25 cellular contexts compared by ENCODE assay signal in genomic region chr3:10379161-10379560, GRCh38. TPM values are rescaled to one million over a fixed set of nuclear protein-coding genes. Genes with fewer than 3 reads are reported as not detected.
DNase-seq lines count a peak whose midpoint lies in the region; ATAC-seq and TF ChIP-seq lines count a peak whose summit lies in the region.
"Had no signal": no experiment of that assay in that cellular context is flagged by ENCODE, and none has a peak within 500 bp of the region (broad histone marks: within the 10 kb centered on the region; RNA-seq: fewer than 3 reads in every experiment).

No MANE protein-coding gene starts in this region.

- no peak for TF ChIP-seq POLR2A in IMR-90 (IDR thresholded peaks at IDR 0.05; ENCODE audit: low read depth, low read length)

- H2BK5ac ChIP-seq in IMR-90 (ENCODE audit: low read depth, low read length, poor library complexity, severe bottlenecking), result no peak overlapping the region

- no peak overlapping the region for H3K18ac ChIP-seq in IMR-90 (ENCODE audit: low read depth, low read length)

- no peak overlapping the region for H3K9ac ChIP-seq in IMR-90 (ENCODE audit: low read depth, low read length)
- H3K9ac ChIP-seq: KMS-11 had no signal

- no TSS peak for BruUV-seq in IMR-90 (replicated peaks; lab: Mats Ljungman, UMichigan)

- no peak overlapping the region for H3K56ac ChIP-seq in IMR-90 (ENCODE audit: extremely low read depth, insufficient read depth, low read length)

- H3K79me1 ChIP-seq in IMR-90 (ENCODE audit: low read depth in 1 of 2, low read length in 2 of 2), result no peaks in the 10 kb centered on the region

- H4K20me1 ChIP-seq in IMR-90 (ENCODE audit: insufficient read depth, low read length), result no peaks in the 10 kb centered on the region

- H2BK120ac ChIP-seq in IMR-90 (ENCODE audit: low read depth, low read length), result no peak overlapping the region

- H4K8ac ChIP-seq in IMR-90 (ENCODE audit: low read depth in 2 of 2, low read length in 2 of 2), result no peak overlapping the region

- H3K27ac ChIP-seq in IMR-90 (ENCODE audit: insufficient read depth, low read length) (no peak overlapping the region), SJCRH30 (no peak overlapping the region)
- H3K27ac ChIP-seq: KMS-11 had no signal

- no peak overlapping the region for H2BK20ac ChIP-seq in IMR-90 (ENCODE audit: low read depth, low read length)

- H3K4me2 ChIP-seq in IMR-90 (ENCODE audit: low read depth, low read length), result no peak overlapping the region
- H3K4me2 ChIP-seq: KMS-11 had no signal

- H2AFZ ChIP-seq in IMR-90 (replicated peaks; ENCODE audit: low read length, poor library complexity), result peak overlapping the region; percentile 51

- H3K4me1 ChIP-seq in IMR-90 (ENCODE audit: control insufficient read depth, insufficient read depth, low read length) (peaks cover 2% of the 10 kb centered on the region; the same call in 1 of the 2 replicates), SJCRH30 (no peaks in the 10 kb centered on the region)

- CTCF ChIA-PET in IMR-90 (lab: Yijun Ruan, JAX), result no interaction called here

- ATAC-seq in IMR-90 (ENCODE audit: low read depth) (no peak), left lobe of liver (no peak), GM21786 (IDR thresholded peaks at IDR 0.05; ENCODE audit: unreplicated experiment) (no peak)
- ATAC-seq: GM12878, HCT116, PC-3 had no signal

- POLR2A ChIA-PET in IMR-90 (lab: Charles Lee; ENCODE audit: unreplicated experiment), result no interaction called here

- intact Hi-C loops in IMR-90 (cut with micrococcal nuclease) (no loop called here), posterior vena cava (cut with DNase I) (no loop called here)

- no peak for TF ChIP-seq RAD21 in IMR-90 (IDR thresholded peaks at IDR 0.05; ENCODE audit: low read length)

- H3K9me3 ChIP-seq in IMR-90 (ENCODE audit: control insufficient read depth, insufficient read depth, low read length) (no peaks in the 10 kb centered on the region), SJCRH30 (replicated peaks) (no peaks in the 10 kb centered on the region)

- H3K23ac ChIP-seq in IMR-90 (ENCODE audit: low read depth, low read length), result no peak overlapping the region

- H4K5ac ChIP-seq in IMR-90 (ENCODE audit: low read depth, low read length), result no peak overlapping the region

- H3K36me3 ChIP-seq in IMR-90 (ENCODE audit: control insufficient read depth, insufficient read depth, low read length), result no peaks in the 10 kb centered on the region
- no peaks in the 10 kb centered on the region for H3K36me3 ChIP-seq in SJCRH30

- H2AK9ac ChIP-seq in IMR-90 (replicated peaks; ENCODE audit: low read depth, low read length, poor library complexity), result no peak overlapping the region

- dilution Hi-C loops in IMR-90 (cut with HindIII; ENCODE audit: low sequenced_read_pairs, unreplicated experiment), result no loop called here

- no peak overlapping the region for H3K4me3 ChIP-seq in IMR-90 (ENCODE audit: insufficient read depth, low read depth, low read length)
- H3K4me3 ChIP-seq in SJCRH30, result no peak overlapping the region
- H3K4me3 ChIP-seq: GM12878 had no signal

- no peak overlapping the region for H3K14ac ChIP-seq in IMR-90 (replicated peaks; ENCODE audit: low read depth, low read length)

- TF ChIP-seq CTCF in IMR-90 (conservative IDR thresholded peaks at IDR 0.05; ENCODE audit: low read depth, low read length), result no peak

- in situ Hi-C loops in IMR-90 (cut with MboI; ENCODE audit: low sequenced_read_pairs), result no loop called here

- no peak overlapping the region for H2BK15ac ChIP-seq in IMR-90 (ENCODE audit: low read depth, low read length)

- H4K91ac ChIP-seq in IMR-90 (ENCODE audit: insufficient read depth, low read depth, low read length), result no peak overlapping the region

- DNase-seq in IMR-90 (no peak), cerebellum (ENCODE audit: low spot score) (peak; percentile 36), posterior vena cava (ENCODE audit: low spot score) (peak; percentile 56), SJCRH30 (no peak), left lobe of liver (ENCODE audit: low spot score) (no peak)
- no peak for DNase-seq in activated CD8-positive, alpha-beta memory T cell treated with anti-CD3 and anti-CD28 coated beads for 24 hours
- DNase-seq: DMS 273 treated with DMSO at 0.1 percent for 48 hours; DMS79; EL; GDM1; MM.1S; NCI-H1417; NCI-H1694; NCI-H2029 treated with DMSO at 0.1 percent for 48 hours; NCI-H446 treated with DMSO at 0.1 percent for 48 hours; NCI-H526; NCI-H82; NK-92 treated with Interleukin-12 subunit alpha and Interleukin-12 subunit beta, amount 100 ng/mL, for 24 hours; PC-3; Right ventricle myocardium superior; RPMI8226 had no signal

- no peaks in the 10 kb centered on the region; the same call in 1 of the 2 replicates for H3K9me1 ChIP-seq in IMR-90 (ENCODE audit: insufficient read depth, low read length)

- no peak overlapping the region for H2AK5ac ChIP-seq in IMR-90 (ENCODE audit: low read depth, low read length)

- H3K27me3 ChIP-seq in IMR-90 (ENCODE audit: control insufficient read depth, insufficient read depth, low read length), result peaks cover 35% of the 10 kb centered on the region
- H3K27me3 ChIP-seq in SJCRH30, result peaks cover 10% of the 10 kb centered on the region

- WGBS in IMR-90 (ENCODE audit: extremely low coverage in 2 of 2, insufficient read length in 1 of 2), 2 experiments, result 80% methylated on average over 2 of the region's 15 CpGs; no CpG with 5 or more reads in 1 of the 2 experiments

- H3K4ac ChIP-seq in IMR-90 (ENCODE audit: low read depth, low read length), result no peak overlapping the region

TF ChIP-seq in IMR-90, 13 proteins besides CTCF, POLR2A, EP300 and RAD21:
- TF ChIP-seq FOS (IDR thresholded peaks at IDR 0.05; ENCODE audit: low read depth, low read length), result no peak
- TF ChIP-seq CEBPB (IDR thresholded peaks at IDR 0.05; ENCODE audit: low read depth, low read length), result no peak
- TF ChIP-seq MAZ (IDR thresholded peaks at IDR 0.05; ENCODE audit: borderline replicate concordance, low read depth, low read length), result no peak
- TF ChIP-seq USF2 (IDR thresholded peaks at IDR 0.05; ENCODE audit: low read depth, low read length), result no peak
- no peak for TF ChIP-seq RCOR1 (IDR thresholded peaks at IDR 0.05; ENCODE audit: insufficient replicate concordance, low read length)
- TF ChIP-seq ELK1 (IDR thresholded peaks at IDR 0.05; ENCODE audit: borderline replicate concordance, low read depth, low read length), result no peak
TF ChIP-seq in IMR-90: peak in this region for 0.

RNA-seq across cellular contexts. Expression of gene SEC13, which starts 58.2 kb away (rescaled TPM):
- 443 and 475 TPM in 2 replicates for total RNA-seq in IMR-90 (2012; rRNA removed)
- polyA plus RNA-seq in IMR-90 (2012; rRNA removed), result 364 and 377 TPM in 2 replicates
- 372 and 417 TPM in 2 replicates for polyA plus RNA-seq in IMR-90 (2012; cell fraction: cytosol; rRNA removed)
- polyA plus RNA-seq in IMR-90 (2012; cell fraction: nucleus; rRNA removed; ENCODE audit: low replicate concordance), result 300 and 409 TPM in 2 replicates
- total RNA-seq in cerebellum, result 61.3 TPM
- total RNA-seq in posterior vena cava, result 10 to 100 TPM; 85.9 to 86.3 TPM
- 127 and 134 TPM in 2 replicates for total RNA-seq in SJCRH30 (2014; rRNA removed; shearing (Covaris generic))
- total RNA-seq in left lobe of liver, result 67.9 TPM

Comparison
In these comparisons a context has a peak if more than half of its experiments do, and no peak if none do; other contexts are left out.
1. DNase-seq: peak in cerebellum (single experiment) and posterior vena cava (single experiment); none in IMR-90 (single experiment), SJCRH30 (0 of 2), left lobe of liver (single experiment) and activated CD8-positive, alpha-beta memory T cell treated with anti-CD3 and anti-CD28 coated beads for 24 hours (single experiment).